8 cellular contexts compared by ENCODE assay signal in genomic region chr1:8817413-8818324, GRCh38. TPM values are rescaled to one million over a fixed set of nuclear protein-coding genes. Genes with fewer than 3 reads are reported as not detected.
DNase-seq lines count a peak whose midpoint lies in the region; ATAC-seq, FAIRE-seq and TF ChIP-seq lines count a peak whose summit lies in the region.

Gene RERE, minus strand, starts transcription at chr1:8817640.

- H2BK5ac ChIP-seq in neuronal stem cell (ENCODE audit: low read length): peak within 1 kb of the TSS; percentile 75

- H3K36me3 ChIP-seq in HAP-1 (replicated peaks) (no peaks in the 10 kb centered on the region), MG63 (no peaks in the 10 kb centered on the region), SJCRH30 (no peaks in the 10 kb centered on the region; the same call in 1 of the 2 replicates), neuronal stem cell (replicated peaks in 1 of 2; ENCODE audit: control insufficient read depth in 2 of 2, insufficient read depth in 2 of 2, low read length in 2 of 2) (no peaks in the 10 kb centered on the region), subcutaneous abdominal adipose tissue (ENCODE audit: control insufficient read depth in 5 of 5, insufficient read depth in 5 of 5, low read length in 5 of 5) (no peaks in the 10 kb centered on the region)

- no peak within 1 kb of the TSS for H4K91ac ChIP-seq in neuronal stem cell (ENCODE audit: low read depth, low read length, poor library complexity)

- H3K79me1 ChIP-seq in neuronal stem cell (ENCODE audit: low read depth, low read length): peaks cover 5% of the 10 kb centered on the region

- H3K4me1 ChIP-seq in HAP-1: peaks cover 30% of the 10 kb centered on the region
- H3K4me1 ChIP-seq in SJCRH30: peaks cover 25% of the 10 kb centered on the region
- H3K4me1 ChIP-seq in foreskin keratinocyte: peaks cover 13% of the 10 kb centered on the region
- H3K4me1 ChIP-seq in neuronal stem cell (ENCODE audit: control insufficient read depth in 2 of 2, insufficient read depth in 1 of 2, low read depth in 1 of 2, low read length in 2 of 2): peaks cover 1 to 14% of the 10 kb centered on the region in 2 donors
- H3K4me1 ChIP-seq in subcutaneous abdominal adipose tissue (ENCODE audit: control insufficient read depth in 5 of 5, insufficient read depth in 5 of 5, low read length in 5 of 5): peaks cover 0 to 57% (median 35%) of the 10 kb centered on the region in 5 donors

- H3K4me3 ChIP-seq in HAP-1: peak within 1 kb of the TSS; percentile 56
- peak within 1 kb of the TSS; percentile 73 for H3K4me3 ChIP-seq in MG63
- H3K4me3 ChIP-seq in SJCRH30: peak within 1 kb of the TSS; percentile 90
- H3K4me3 ChIP-seq in neuronal stem cell (ENCODE audit: low read length in 2 of 2): peak within 1 kb of the TSS; percentile 81 to 96
- peak within 1 kb of the TSS; percentile 87 to 91 (median 88) for H3K4me3 ChIP-seq in subcutaneous abdominal adipose tissue (ENCODE audit: low read depth in 1 of 5, low read length in 5 of 5)

- peak within 1 kb of the TSS; percentile 92 for H2AFZ ChIP-seq in neuronal stem cell (ENCODE audit: low read length)

- H2BK15ac ChIP-seq in neuronal stem cell (ENCODE audit: low read length): peak within 1 kb of the TSS; percentile 30

- H3K4ac ChIP-seq in neuronal stem cell (ENCODE audit: low read length): peak within 1 kb of the TSS; percentile 97

- H2AK5ac ChIP-seq in neuronal stem cell (ENCODE audit: low read depth, low read length): peak within 1 kb of the TSS; percentile 95

- H4K8ac ChIP-seq in neuronal stem cell (ENCODE audit: low read depth, low read length): peak within 1 kb of the TSS; percentile 82

- TF ChIP-seq CTCF in foreskin keratinocyte (conservative IDR thresholded peaks at IDR 0.05): peak; percentile 31

- H3K27me3 ChIP-seq in HAP-1 (ENCODE audit: low read depth) (no peaks in the 10 kb centered on the region), MG63 (no peaks in the 10 kb centered on the region), SJCRH30 (no peaks in the 10 kb centered on the region), foreskin keratinocyte (no peaks in the 10 kb centered on the region), neuronal stem cell (ENCODE audit: control insufficient read depth in 3 of 3, insufficient read depth in 3 of 3, low read depth in 1 of 3, low read length in 3 of 3) (no peaks in the 10 kb centered on the region), subcutaneous abdominal adipose tissue (ENCODE audit: control insufficient read depth in 5 of 5, insufficient read depth in 4 of 5, low read length in 5 of 5) (no peaks in the 10 kb centered on the region)

- peak within 1 kb of the TSS; percentile 66 for H3K4me2 ChIP-seq in neuronal stem cell (ENCODE audit: insufficient read depth, low read length, poor library complexity, severe bottlenecking)

- FAIRE-seq in G401.6 (lab: Jason Lieb, UNC): peak; percentile 94

- H2BK120ac ChIP-seq in neuronal stem cell (ENCODE audit: low read depth, low read length): peak within 1 kb of the TSS; percentile 91

- peak within 1 kb of the TSS; percentile 96 for H3K23ac ChIP-seq in neuronal stem cell (ENCODE audit: low read depth, low read length, poor library complexity)

- DNase-seq in HAP-1 (ENCODE audit: low spot score in 2 of 2): peak; percentile 90 to 95
- DNase-seq in MG63: peak; percentile 91
- peak; percentile 96 to 98 for DNase-seq in SJCRH30
- peak; percentile 94 for DNase-seq in activated gamma-delta T cell treated with Interleukin-2 at 50 U/mL for 16 hours
- DNase-seq in foreskin keratinocyte: peak; percentile 68 to 76
- peak; percentile 95 for DNase-seq in neuronal stem cell (ENCODE audit: low spot score)

- H3K9me3 ChIP-seq in HAP-1 (no peaks in the 10 kb centered on the region), MG63 (no peaks in the 10 kb centered on the region), SJCRH30 (replicated peaks) (no peaks in the 10 kb centered on the region), neuronal stem cell (replicated peaks in 1 of 2; ENCODE audit: control insufficient read depth in 2 of 2, insufficient read depth in 1 of 2, low read depth in 1 of 2, low read length in 2 of 2) (no peaks in the 10 kb centered on the region), subcutaneous abdominal adipose tissue (ENCODE audit: control insufficient read depth in 5 of 5, low read length in 5 of 5) (no peaks in the 10 kb centered on the region)

- H2BK12ac ChIP-seq in neuronal stem cell (ENCODE audit: low read length): no peak within 1 kb of the TSS

- H3K9ac ChIP-seq in neuronal stem cell (ENCODE audit: low read depth, low read length, poor library complexity) (peak within 1 kb of the TSS; percentile 98), subcutaneous abdominal adipose tissue (ENCODE audit: low read length in 5 of 5) (peak within 1 kb of the TSS; percentile 79 to 97 (median 91))

- H3K14ac ChIP-seq in neuronal stem cell (ENCODE audit: low read length): peak within 1 kb of the TSS; percentile 99

- peak; percentile 96 for ATAC-seq in foreskin keratinocyte

- H3K27ac ChIP-seq in SJCRH30: peak within 1 kb of the TSS; percentile 58
- H3K27ac ChIP-seq in foreskin keratinocyte: peak within 1 kb of the TSS; percentile 70
- H3K27ac ChIP-seq in neuronal stem cell (replicated peaks; ENCODE audit: low read length): peak within 1 kb of the TSS; percentile 99
- H3K27ac ChIP-seq in subcutaneous abdominal adipose tissue (ENCODE audit: low read depth, low read length): peak within 1 kb of the TSS; percentile 92

- H3K18ac ChIP-seq in neuronal stem cell (ENCODE audit: low read length): peak within 1 kb of the TSS; percentile 98

- in situ Hi-C loops in HAP-1 (cut with MboI; ENCODE audit: low sequenced_read_pairs): no loop called here

- no CpG with 5 or more reads among the region's 82 CpGs for WGBS in neuronal stem cell (ENCODE audit: extremely low coverage in 2 of 2, insufficient read length in 2 of 2, insufficient replicate concordance in 1 of 2), 2 donors

RNA-seq across cellular contexts. Expression of gene RERE, which starts in this region (rescaled TPM):
- total RNA-seq in MG63 (2014; rRNA removed; shearing (Covaris generic); ENCODE audit: low replicate concordance): 1.5 and 7.2 TPM in 2 replicates
- total RNA-seq in SJCRH30 (2014; rRNA removed; shearing (Covaris generic)): 47.4 and 58.6 TPM in 2 replicates
- total RNA-seq in foreskin keratinocyte: 20.5 and 23.1 TPM in 2 replicates
- 7.6 and 9.9 TPM in 2 replicates for polyA plus RNA-seq in foreskin keratinocyte
- polyA plus RNA-seq in neuronal stem cell (2013, experiment 1 of 2): 36.6 TPM
- polyA plus RNA-seq in neuronal stem cell (2013, experiment 2 of 2): 38.4 TPM

Comparison
In these comparisons a context has a peak if more than half of its experiments do, and no peak if none do; other contexts are left out.
1. Peak in every context shown above with its lines: DNase-seq, ATAC-seq, H3K4me3 ChIP-seq and H3K27ac ChIP-seq.